Comparison of ENCODE assay signal across 1 cellular context in genomic region chr6:31815025-31815838, GRCh38.
A peak's percentile ranks its signal among the peaks of the same experiment; 100 is the strongest.
TF ChIP-seq lines count a peak whose summit lies in the region.

HSPA1A (plus strand) TSS chr6:31815543; CDS start chr6:31815757, 214 bp downstream.
HSPA1L (minus strand) TSS chr6:31815283; CDS start chr6:31811972, 3,311 bp downstream.

TF ChIP-seq in HepG2, 621 proteins besides CTCF, POLR2A, EP300 and RAD21 (continued from another document and continues in another):
- TF ChIP-seq HIVEP1 (CRISPR knock-in tag; IDR thresholded peaks at IDR 0.05) (no peak), TP53 (CRISPR knock-in tag; conservative IDR thresholded peaks at IDR 0.05) (no peak), PHF21A (CRISPR knock-in tag; IDR thresholded peaks at IDR 0.05) (peak; percentile 79), SOX5 (CRISPR knock-in tag; IDR thresholded peaks at IDR 0.05; ENCODE audit: borderline replicate concordance) (peak; percentile 17; the same call in 1 of the 2 replicates), ZNF160 (CRISPR knock-in tag; IDR thresholded peaks at IDR 0.05) (no peak; the same call in 1 of the 2 replicates), ZNF235 (CRISPR knock-in tag; IDR thresholded peaks at IDR 0.05; ENCODE audit: borderline replicate concordance) (no peak), GABPA (IDR thresholded peaks at IDR 0.05; ENCODE audit: low read depth, low read length) (peak; percentile 14; the same call in 1 of the 2 replicates), GABPA (CRISPR knock-in tag; IDR thresholded peaks at IDR 0.05; ENCODE audit: low read depth) (no peak), ZBTB1 (CRISPR knock-in tag; IDR thresholded peaks at IDR 0.05; ENCODE audit: borderline replicate concordance) (no peak), HNF1A (IDR thresholded peaks at IDR 0.05; ENCODE audit: low read depth) (no peak), HNF1A (CRISPR knock-in tag; IDR thresholded peaks at IDR 0.05; ENCODE audit: borderline replicate concordance) (no peak), ZNF180 (CRISPR knock-in tag; IDR thresholded peaks at IDR 0.05; ENCODE audit: borderline replicate concordance, low read depth) (no peak), ZNF770 (CRISPR knock-in tag; IDR thresholded peaks at IDR 0.05) (no peak), ZBTB49 (CRISPR knock-in tag; IDR thresholded peaks at IDR 0.05; ENCODE audit: borderline replicate concordance) (no peak), ZNF616 (CRISPR knock-in tag; IDR thresholded peaks at IDR 0.05; ENCODE audit: low read depth) (no peak), ZMYM3 (CRISPR knock-in tag; IDR thresholded peaks at IDR 0.05) (no peak), AKAP8 (CRISPR knock-in tag; IDR thresholded peaks at IDR 0.05) (no peak), ZNF44 (CRISPR knock-in tag; IDR thresholded peaks at IDR 0.05) (no peak), ZNF205 (CRISPR knock-in tag; IDR thresholded peaks at IDR 0.05) (peak; percentile 80; the same call in 1 of the 2 replicates), RARA (CRISPR knock-in tag; IDR thresholded peaks at IDR 0.05) (peak; percentile 41; the same call in 1 of the 2 replicates), SCMH1 (CRISPR knock-in tag; IDR thresholded peaks at IDR 0.05; ENCODE audit: borderline replicate concordance) (no peak), TERF1 (CRISPR knock-in tag; IDR thresholded peaks at IDR 0.05) (no peak), ZNF883 (CRISPR knock-in tag; IDR thresholded peaks at IDR 0.05; ENCODE audit: not compliant biosample characterization) (no peak), ZXDC (CRISPR knock-in tag; IDR thresholded peaks at IDR 0.05) (no peak), ZNF329 (CRISPR knock-in tag; IDR thresholded peaks at IDR 0.05; ENCODE audit: low read depth) (no peak), ZNF530 (CRISPR knock-in tag; IDR thresholded peaks at IDR 0.05; ENCODE audit: low read depth) (no peak), ZBTB25 (CRISPR knock-in tag; IDR thresholded peaks at IDR 0.05) (peak; percentile 69; the same call in 1 of the 2 replicates), ZNF614 (CRISPR knock-in tag; IDR thresholded peaks at IDR 0.05; ENCODE audit: borderline replicate concordance) (no peak), ZNF331 (CRISPR knock-in tag; IDR thresholded peaks at IDR 0.05) (0 out of 2 replicates have a peak, but pooled peaks have one; percentile 42), RFX3 (CRISPR knock-in tag; IDR thresholded peaks at IDR 0.05) (peak; percentile 64), MYPOP (CRISPR knock-in tag; IDR thresholded peaks at IDR 0.05) (no peak), POLR2G (IDR thresholded peaks at IDR 0.05; ENCODE audit: low read depth, low read length) (peak; percentile 99), ZNF451 (CRISPR knock-in tag; IDR thresholded peaks at IDR 0.05) (0 out of 2 replicates have a peak, but pooled peaks have one; percentile 35), ZBTB33 (CRISPR knock-in tag; IDR thresholded peaks at IDR 0.05) (no peak), ZNF12 (CRISPR knock-in tag; IDR thresholded peaks at IDR 0.05) (peak; percentile 34; the same call in 1 of the 2 replicates), KDM2A (CRISPR knock-in tag; IDR thresholded peaks at IDR 0.05; ENCODE audit: borderline replicate concordance, low read depth) (peak; percentile 49; the same call in 1 of the 2 replicates), THRA (CRISPR knock-in tag; IDR thresholded peaks at IDR 0.05; ENCODE audit: borderline replicate concordance) (peak; percentile 54; the same call in 1 of the 2 replicates), ZNF562 (CRISPR knock-in tag; IDR thresholded peaks at IDR 0.05; ENCODE audit: borderline replicate concordance) (no peak), IKZF1 (IDR thresholded peaks at IDR 0.05) (no peak), ZNF460 (CRISPR knock-in tag; IDR thresholded peaks at IDR 0.05; ENCODE audit: borderline replicate concordance) (no peak), ATF5 (CRISPR knock-in tag; IDR thresholded peaks at IDR 0.05; ENCODE audit: low read depth) (no peak), ATF1 (CRISPR knock-in tag; IDR thresholded peaks at IDR 0.05) (no peak), EHMT2 (IDR thresholded peaks at IDR 0.05; ENCODE audit: borderline replicate concordance, low read depth, low read length) (no peak), NRL (CRISPR knock-in tag; IDR thresholded peaks at IDR 0.05; ENCODE audit: borderline replicate concordance) (no peak), ZNF670 (CRISPR knock-in tag; IDR thresholded peaks at IDR 0.05; ENCODE audit: borderline replicate concordance) (peak; percentile 55; the same call in 1 of the 2 replicates)
